In genomic region chr16:77696149-77696548, GRCh38 we compare ENCODE assay signal across 21 cellular contexts. TPM values are rescaled to one million over a fixed set of nuclear protein-coding genes. Genes with fewer than 3 reads are reported as not detected.
A peak's percentile ranks its signal among the peaks of the same experiment; 100 is the strongest.
DNase-seq lines count a peak whose midpoint lies in the region; ATAC-seq and TF ChIP-seq lines count a peak whose summit lies in the region.
"Had no signal": no experiment of that assay in that cellular context is flagged by ENCODE, and none has a peak within 500 bp of the region (broad histone marks: within the 10 kb centered on the region; RNA-seq: fewer than 3 reads in every experiment).

No MANE protein-coding gene starts in this region.

- DNase-seq in NCI-H748 (lab: John Stamatoyannopoulos, UW; ENCODE audit: unreplicated experiment) (peak; percentile 11), NCI-H748 treated with DMSO at 0.1 percent for 48 hours (lab: John Stamatoyannopoulos, UW) (no peak), NCI-H2227 treated with DMSO at 0.1 percent for 48 hours (lab: John Stamatoyannopoulos, UW) (peak; percentile 39), esophagus muscularis mucosa (ENCODE audit: extremely low spot score) (peak; percentile 37), putamen (ENCODE audit: low spot score) (peak; percentile 15), DMS153 (lab: John Stamatoyannopoulos, UW) (no peak), NCI-H2107 (lab: John Stamatoyannopoulos, UW) (no peak)
- DNase-seq: 8988T; BE2C; CD4-positive, CD25-positive, alpha-beta regulatory T cell; DMS53; NCI-H1105; NCI-H1694 treated with DMSO at 0.1 percent for 48 hours; NCI-H446 treated with DMSO at 0.1 percent for 48 hours; NCI-H69; PC-3; RPMI8226; SHP77 treated with DMSO at 0.1 percent for 48 hours; T-cell had no signal

- H3K36me3 ChIP-seq in esophagus muscularis mucosa: no peaks in the 10 kb centered on the region
- H3K36me3 ChIP-seq: BE2C had no signal

- TF ChIP-seq EP300 in esophagus muscularis mucosa (IDR thresholded peaks at IDR 0.05): no peak

- H3K27me3 ChIP-seq in esophagus muscularis mucosa: peaks cover 0 to 7% (median 0%) of the 10 kb centered on the region in 4 donors
- H3K27me3 ChIP-seq: BE2C had no signal

- no peak overlapping the region for H3K4me3 ChIP-seq in esophagus muscularis mucosa

- no peaks in the 10 kb centered on the region for H3K9me3 ChIP-seq in esophagus muscularis mucosa
- H3K9me3 ChIP-seq: BE2C had no signal

- intact Hi-C loops in esophagus muscularis mucosa (cut with DNase I): no loop called here

- no peak for TF ChIP-seq POLR2A in esophagus muscularis mucosa (IDR thresholded peaks at IDR 0.05; ENCODE audit: low read depth)

- no peak for TF ChIP-seq CTCF in esophagus muscularis mucosa (IDR thresholded peaks at IDR 0.05)

- no peak overlapping the region for H3K27ac ChIP-seq in esophagus muscularis mucosa (replicated peaks in 1 of 4)

- no peaks in the 10 kb centered on the region for H3K4me1 ChIP-seq in esophagus muscularis mucosa
- H3K4me1 ChIP-seq: BE2C had no signal

- no peak for ATAC-seq in GM19328 (IDR thresholded peaks at IDR 0.05; ENCODE audit: unreplicated experiment)
- ATAC-seq: PC-3, SK-N-SH treated with all-trans-retinoic acid at 6 μM for 48 hours, T-cell had no signal

RNA-seq across cellular contexts. Expression of gene NUDT7, which starts 26.2 kb away (rescaled TPM):
- 10 to 100 TPM in 2 of 4 donors, 1 to 10 TPM in 2; 6.8 to 16.2 (median 11.0) TPM for total RNA-seq in esophagus muscularis mucosa
- total RNA-seq: PC-3 had no signal

Comparison
In these comparisons a context has a peak if more than half of its experiments do, and no peak if none do; other contexts are left out.
1. DNase-seq: peak in NCI-H748 (single experiment), NCI-H2227 treated with DMSO at 0.1 percent for 48 hours (single experiment), esophagus muscularis mucosa (single experiment) and putamen (single experiment); none in NCI-H748 treated with DMSO at 0.1 percent for 48 hours (single experiment), DMS153 (single experiment) and NCI-H2107 (single experiment).